Comparison of ENCODE assay signal across 28 cellular contexts in the genomic region with DNA sequence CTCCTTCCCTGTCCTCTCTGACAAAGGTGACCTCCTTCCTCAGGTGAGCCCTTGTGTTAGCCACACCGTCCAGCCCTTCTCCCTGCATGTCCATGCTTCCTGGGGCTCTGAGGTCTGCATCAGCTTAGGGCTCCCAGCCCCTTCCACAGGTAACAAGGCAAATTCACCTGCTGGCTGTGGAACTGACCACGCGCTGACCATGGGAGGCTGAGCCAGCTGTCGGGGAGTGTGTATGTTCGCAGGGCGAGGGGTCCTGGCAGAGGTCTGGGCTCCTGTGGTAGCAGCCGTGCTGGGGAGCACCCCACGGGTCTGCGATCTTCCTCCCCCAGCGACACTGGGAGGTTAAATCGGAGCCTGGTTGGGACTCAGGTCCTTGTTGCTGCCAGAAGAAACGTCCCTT.
"Had no signal": no experiment of that assay in that cellular context is flagged by ENCODE, and none has a peak within 500 bp of the region (broad histone marks: within the 10 kb centered on the region; RNA-seq: fewer than 3 reads in every experiment).

No MANE protein-coding gene starts in this region.

- H3K36me3 Mint-ChIP-seq: immature natural killer cell; naive thymus-derived CD8-positive, alpha-beta T cell; stimulated activated naive B cell treated with anti-CD40 and anti-IgM and Interleukin-4, amounts not matched to agents 10 μg/mL and 1 μg/mL and 100 μg/mL, for 72 hours had no signal

- H3K4me3 Mint-ChIP-seq: immature natural killer cell; naive thymus-derived CD8-positive, alpha-beta T cell; stimulated activated naive B cell treated with anti-CD40 and anti-IgM and Interleukin-4, amounts not matched to agents 10 μg/mL and 1 μg/mL and 100 μg/mL, for 72 hours had no signal

- H3K4me1 ChIP-seq: heart left ventricle, left lung, lower lobe of right lung, parathyroid adenoma, right atrium auricular region, stomach, suprapubic skin, tibial artery, upper lobe of right lung had no signal

- H3K27ac Mint-ChIP-seq: immature natural killer cell; naive thymus-derived CD8-positive, alpha-beta T cell; progenitor cell of endocrine pancreas; stimulated activated naive B cell treated with anti-CD40 and anti-IgM and Interleukin-4, amounts not matched to agents 10 μg/mL and 1 μg/mL and 100 μg/mL, for 72 hours had no signal

- ATAC-seq: heart left ventricle; left colon; left lung; lower lobe of right lung; naive thymus-derived CD8-positive, alpha-beta T cell; sciatic nerve; stimulated activated naive B cell treated with anti-CD40 and anti-IgM and Interleukin-4, amounts not matched to agents 10 μg/mL and 1 μg/mL and 100 μg/mL, for 72 hours; stimulated activated naive CD8-positive, alpha-beta T cell treated with anti-CD3 and anti-CD28 coated beads, Interleukin-15, Interleukin-2, amounts not matched to agents 100 U/mL and 50 U/mL, for 24 hours; upper lobe of right lung had no signal

- H3K27ac ChIP-seq: heart left ventricle, left lung, lower lobe of right lung, parathyroid adenoma, right atrium auricular region, skin epidermis, stomach, suprapubic skin, thoracic aorta, tibial artery, upper lobe of right lung had no signal

- H3K36me3 ChIP-seq: heart left ventricle, left lung, lower lobe of right lung, right atrium auricular region, stomach, suprapubic skin, thoracic aorta, tibial artery, upper lobe of right lung had no signal

- DNase-seq: heart left ventricle; hypothalamus; immature natural killer cell; kidney; left colon; left lung; lower lobe of right lung; mammary epithelial cell; mesenchymal stem cell; naive thymus-derived CD8-positive, alpha-beta T cell; nucleus accumbens; stimulated activated CD4-positive, alpha-beta T cell treated with anti-CD3 and anti-CD28 coated beads, Interleukin-12 subunit alpha, Interleukin-12 subunit beta, amount 100 ng/mL, for 4 hours; stimulated activated CD4-positive, alpha-beta T cell treated with anti-CD3 and anti-CD28 coated beads, Interleukin-15, amount 100 ng/mL, for 24 hours; stimulated activated CD4-positive, alpha-beta T cell treated with anti-CD3 and anti-CD28 coated beads, Interleukin-2, amount 100 ng/mL, for 24 hours; stimulated activated CD4-positive, alpha-beta T cell treated with anti-CD3 and anti-CD28 coated beads, Interleukin-4, amount 100 ng/mL, for 1 hour; stimulated activated naive B cell treated with anti-CD40 and anti-IgM and Interleukin-4, amounts not matched to agents 10 μg/mL and 1 μg/mL and 100 μg/mL, for 72 hours; stimulated activated naive CD8-positive, alpha-beta T cell treated with anti-CD3 and anti-CD28 coated beads, Interleukin-15, Interleukin-2, amounts not matched to agents 100 U/mL and 50 U/mL, for 24 hours; stomach; tibial artery; trophoblast cell; upper lobe of right lung had no signal

- H3K27me3 ChIP-seq: right atrium auricular region had no signal

- H3K9me3 ChIP-seq: heart left ventricle, left lung, lower lobe of right lung, right atrium auricular region, stomach, suprapubic skin, thoracic aorta, tibial artery, upper lobe of right lung had no signal

- H3K9ac ChIP-seq: parathyroid adenoma had no signal

- H3K9me3 Mint-ChIP-seq: naive thymus-derived CD8-positive, alpha-beta T cell had no signal

- H3K4me3 ChIP-seq: heart left ventricle, left lung, lower lobe of right lung, right atrium auricular region, skin epidermis, stomach, suprapubic skin, thoracic aorta, tibial artery, upper lobe of right lung had no signal

- H3K4me1 Mint-ChIP-seq: immature natural killer cell; stimulated activated naive B cell treated with anti-CD40 and anti-IgM and Interleukin-4, amounts not matched to agents 10 μg/mL and 1 μg/mL and 100 μg/mL, for 72 hours had no signal
